23 cellular contexts compared by ENCODE assay signal in genomic region chr1:214854126-214854875, GRCh38.
"Had no signal": no experiment of that assay in that cellular context is flagged by ENCODE, and none has a peak within 500 bp of the region (broad histone marks: within the 10 kb centered on the region; RNA-seq: fewer than 3 reads in every experiment).

No MANE protein-coding gene starts in this region.

- H3K4me3 ChIP-seq: ascending aorta, gastroesophageal sphincter, psoas muscle, tibial nerve had no signal

- ATAC-seq: esophagus mucosa; gastroesophageal sphincter; naive thymus-derived CD4-positive, alpha-beta T cell; psoas muscle; T-helper 17 cell had no signal

- H3K4me1 ChIP-seq: ascending aorta, gastroesophageal sphincter, parathyroid adenoma, psoas muscle, tibial nerve had no signal

- H3K27me3 ChIP-seq: ascending aorta, brain microvascular endothelial cell, gastroesophageal sphincter, tibial nerve had no signal

- FAIRE-seq: kidney had no signal

- H3K9me3 ChIP-seq: ascending aorta had no signal

- DNase-seq: activated CD4-positive, alpha-beta memory T cell treated with anti-CD3 and anti-CD28 coated beads for 36 hours; activated CD4-positive, alpha-beta T cell treated with anti-CD3 and anti-CD28 coated beads, Interleukin-2, amount 10 ng/mL, durations not matched to agents 24 days and 14 days; activated CD4-positive, CD25-positive, alpha-beta regulatory T cell treated with anti-CD3 and anti-CD28 coated beads, Interleukin-2, amount 50 U/mL, for 72 hours; activated CD8-positive, alpha-beta memory T cell treated with anti-CD3 and anti-CD28 coated beads, Interleukin-2, amount 50 U/mL, for 4 hours; activated effector memory CD4-positive, alpha-beta T cell treated with anti-CD3 and anti-CD28 coated beads, Interleukin-2, amount 50 U/mL, for 16 hours; activated naive CD4-positive, alpha-beta T cell treated with anti-CD3 and anti-CD28 coated beads, Interleukin-2, amount 10 ng/mL, durations not matched to agents 7 days and 5 days; activated naive CD8-positive, alpha-beta T cell treated with anti-CD3 and anti-CD28 coated beads, Interleukin-2, amount 10 ng/mL, durations not matched to agents 7 days and 5 days; activated T-cell treated with anti-CD3 and anti-CD28 coated beads, Interleukin-2, amount 50 U/mL, for 1 hour; brain microvascular endothelial cell; caudate nucleus; head of caudate nucleus; hippocampal formation; kidney; naive thymus-derived CD4-positive, alpha-beta T cell; psoas muscle; stimulated activated naive CD4-positive, alpha-beta T cell treated with Interleukin-2 at 50 U/mL for 16 hours; T-helper 17 cell; T1000 had no signal

- H3K36me3 ChIP-seq: ascending aorta, brain microvascular endothelial cell, gastroesophageal sphincter, tibial nerve had no signal

- H3K27ac ChIP-seq: ascending aorta, brain microvascular endothelial cell, gastroesophageal sphincter, parathyroid adenoma, psoas muscle, tibial nerve had no signal
